Comparison of ENCODE assay signal across 12 cellular contexts in the genomic region with DNA sequence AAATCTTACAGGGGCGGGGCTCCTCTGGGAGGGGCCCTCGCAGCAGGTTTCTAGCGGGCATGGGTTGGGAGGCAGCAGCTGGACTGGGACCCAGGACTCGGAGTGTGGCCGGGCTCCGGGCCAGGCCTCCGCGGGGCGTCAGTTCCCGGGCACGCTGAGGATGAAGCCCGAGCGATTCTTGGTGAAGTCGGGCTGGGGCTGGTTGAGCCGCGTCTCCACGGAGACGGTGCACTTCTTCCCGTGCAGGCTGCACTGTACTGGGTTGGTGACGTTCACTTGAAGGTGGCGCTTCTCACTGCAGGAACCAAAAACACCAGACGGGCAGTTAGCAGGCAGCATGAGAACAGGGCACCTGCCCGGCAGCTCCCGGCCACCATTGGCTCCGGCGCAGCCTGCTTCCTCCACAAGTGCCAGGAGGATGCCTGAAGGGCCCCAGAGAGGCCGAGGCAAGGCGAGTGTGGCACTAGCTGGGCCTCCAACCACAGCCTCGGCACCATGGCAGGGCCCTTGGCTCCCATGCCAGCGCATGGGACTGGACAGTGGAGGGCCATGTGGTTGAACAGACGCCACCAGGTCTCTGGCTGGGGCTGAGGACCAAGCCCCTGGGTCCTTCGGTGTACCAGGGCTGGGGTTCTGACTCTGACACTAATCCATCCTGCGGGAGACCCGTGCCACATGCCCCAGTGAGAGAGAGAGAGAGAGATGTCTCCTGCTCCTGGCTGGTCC. TPM values are rescaled to one million over a fixed set of nuclear protein-coding genes. Genes with fewer than 3 reads are reported as not detected.
DNase-seq lines count a peak whose midpoint lies in the region; ATAC-seq and TF ChIP-seq lines count a peak whose summit lies in the region.
"Had no signal": no experiment of that assay in that cellular context is flagged by ENCODE, and none has a peak within 500 bp of the region (broad histone marks: within the 10 kb centered on the region; RNA-seq: fewer than 3 reads in every experiment).

No MANE protein-coding gene starts in this region.

- no peak overlapping the region for H3K56ac ChIP-seq in IMR-90 (ENCODE audit: extremely low read depth, insufficient read depth, low read length)

- H3K4me3 Mint-ChIP-seq in mesothelial cell of epicardium, result no peak overlapping the region
- H3K4me3 Mint-ChIP-seq: memory B cell had no signal

- POLR2A ChIA-PET in IMR-90 (lab: Charles Lee; ENCODE audit: unreplicated experiment), result interaction anchor here (0.6 kb wide), 1 partner anchor 71 kb away, joined by 4 read pairs; no protein-coding TSS in a partner anchor

- peaks cover 2% of the 10 kb centered on the region; the same call in 1 of the 2 replicates for H3K36me3 ChIP-seq in IMR-90 (ENCODE audit: control insufficient read depth, insufficient read depth, low read length)
- H3K36me3 ChIP-seq in effector memory CD4-positive, alpha-beta T cell (ENCODE audit: control insufficient read depth, insufficient read depth, low read length), result no peaks in the 10 kb centered on the region

- no peak overlapping the region; the same call in 2 of the 3 replicates for H2BK15ac ChIP-seq in IMR-90 (ENCODE audit: low read depth, low read length)

- H3K79me1 ChIP-seq in IMR-90 (ENCODE audit: low read depth in 1 of 2, low read length in 2 of 2), result no peaks in the 10 kb centered on the region; a peak in 1 of 4 replicates

- H3K4ac ChIP-seq in IMR-90 (ENCODE audit: low read depth, low read length), result no peak overlapping the region

- dilution Hi-C loops in IMR-90 (cut with HindIII; ENCODE audit: low sequenced_read_pairs, unreplicated experiment), result no loop called here

- intact Hi-C loops in IMR-90 (cut with micrococcal nuclease), result no loop called here

- peaks cover 6% of the 10 kb centered on the region for H3K4me1 ChIP-seq in IMR-90 (ENCODE audit: control insufficient read depth, insufficient read depth, low read length)
- H3K4me1 ChIP-seq in effector memory CD4-positive, alpha-beta T cell (ENCODE audit: control insufficient read depth, insufficient read depth, low read length, poor library complexity, severe bottlenecking), result peaks cover 26% of the 10 kb centered on the region

- DNase-seq in Ammon's horn (ENCODE audit: low spot score) (peak; percentile 76), IMR-90 (no peak), NCI-H748 (lab: John Stamatoyannopoulos, UW; ENCODE audit: unreplicated experiment) (peak; percentile 75), activated gamma-delta T cell (lab: John Stamatoyannopoulos, UW) (no peak), NCI-H2029 treated with DMSO at 0.1 percent for 48 hours (lab: John Stamatoyannopoulos, UW) (no peak), mesothelial cell of epicardium (ENCODE audit: low spot score in 2 of 2, unreplicated experiment in 2 of 2) (no peak)
- no peak for DNase-seq in effector memory CD4-positive, alpha-beta T cell
- DNase-seq: activated CD4-positive, alpha-beta T cell treated with anti-CD3 and anti-CD28 coated beads, Interleukin-2, amount 50 U/mL, for 1 hour had no signal

- no peak for TF ChIP-seq POLR2A in IMR-90 (IDR thresholded peaks at IDR 0.05; ENCODE audit: low read depth, low read length)

- in situ Hi-C loops in IMR-90 (cut with MboI; ENCODE audit: low sequenced_read_pairs), result loop anchor here (25.0 kb wide), 1 partner anchor 268 kb away; no protein-coding TSS in a partner anchor

- no peak overlapping the region for H3K27ac Mint-ChIP-seq in mesothelial cell of epicardium
- H3K27ac Mint-ChIP-seq: memory B cell had no signal

- CTCF ChIA-PET in IMR-90 (lab: Yijun Ruan, JAX), result interaction anchor here (0.5 to 0.7 kb wide), 3 partner anchors 30 to 131 kb away, joined by 3 to 4 read pairs (median 3); no protein-coding TSS in a partner anchor

- no peak overlapping the region for H3K14ac ChIP-seq in IMR-90 (replicated peaks; ENCODE audit: low read depth, low read length)

- peaks cover 4% of the 10 kb centered on the region; the same call in 1 of the 2 replicates for H4K20me1 ChIP-seq in IMR-90 (ENCODE audit: insufficient read depth, low read length)

- H4K91ac ChIP-seq in IMR-90 (ENCODE audit: insufficient read depth, low read depth, low read length), result no peak overlapping the region

- no peak for ATAC-seq in IMR-90 (ENCODE audit: low read depth)
- no peak for ATAC-seq in GM19463 (IDR thresholded peaks at IDR 0.05; ENCODE audit: unreplicated experiment)

- H2BK5ac ChIP-seq in IMR-90 (ENCODE audit: low read depth, low read length, poor library complexity, severe bottlenecking), result no peak overlapping the region

- no peak overlapping the region for H3K4me2 ChIP-seq in IMR-90 (ENCODE audit: low read depth, low read length)

- no peak overlapping the region for H3K23ac ChIP-seq in IMR-90 (ENCODE audit: low read depth, low read length)

- H4K5ac ChIP-seq in IMR-90 (ENCODE audit: low read depth, low read length), result no peak overlapping the region

- no peak overlapping the region for H2BK20ac ChIP-seq in IMR-90 (ENCODE audit: low read depth, low read length)

- BruUV-seq in IMR-90 (replicated peaks; lab: Mats Ljungman, UMichigan), result no TSS peak

- H3K27me3 Mint-ChIP-seq in mesothelial cell of epicardium (ENCODE audit: low read depth), result no peaks in the 10 kb centered on the region
- H3K27me3 Mint-ChIP-seq: CD4-positive, alpha-beta memory T cell; memory B cell had no signal

- no peaks in the 10 kb centered on the region for H3K9me3 Mint-ChIP-seq in mesothelial cell of epicardium
- H3K9me3 Mint-ChIP-seq: CD4-positive, alpha-beta memory T cell; memory B cell had no signal

- H3K9me1 ChIP-seq in IMR-90 (ENCODE audit: insufficient read depth, low read length), result peaks cover 10% of the 10 kb centered on the region

- 87% methylated on average over 18 of the region's 34 CpGs; no CpG with 5 or more reads in 1 of the 2 experiments for whole genome bisulfite sequencing in IMR-90 (ENCODE audit: extremely low coverage in 2 of 2, insufficient read length in 1 of 2), 2 experiments

- TF ChIP-seq CTCF in IMR-90 (conservative IDR thresholded peaks at IDR 0.05; ENCODE audit: low read depth, low read length), result no peak
- TF ChIP-seq CTCF in mesothelial cell of epicardium (IDR thresholded peaks at IDR 0.05; ENCODE audit: unreplicated experiment), result no peak

- no peak overlapping the region for H3K18ac ChIP-seq in IMR-90 (ENCODE audit: low read depth, low read length)

- no peaks in the 10 kb centered on the region for H3K27me3 ChIP-seq in IMR-90 (ENCODE audit: control insufficient read depth, insufficient read depth, low read length)
- H3K27me3 ChIP-seq in effector memory CD4-positive, alpha-beta T cell (replicated peaks; ENCODE audit: control insufficient read depth, insufficient read depth, low read length, poor library complexity, severe bottlenecking), result no peaks in the 10 kb centered on the region

- H3K9ac ChIP-seq in IMR-90 (ENCODE audit: low read depth, low read length), result no peak overlapping the region
- H3K9ac ChIP-seq: GM23248 had no signal

- H3K4me3 ChIP-seq in IMR-90 (ENCODE audit: insufficient read depth, low read depth, low read length), result no peak overlapping the region
- no peak overlapping the region for H3K4me3 ChIP-seq in effector memory CD4-positive, alpha-beta T cell (ENCODE audit: insufficient read depth, low read depth, low read length, poor library complexity, severe bottlenecking)
- H3K4me3 ChIP-seq: GM23248 had no signal

- TF ChIP-seq RAD21 in IMR-90 (IDR thresholded peaks at IDR 0.05; ENCODE audit: low read length), result no peak

- no peak overlapping the region for H3K27ac ChIP-seq in IMR-90 (ENCODE audit: insufficient read depth, low read length)
- H3K27ac ChIP-seq in effector memory CD4-positive, alpha-beta T cell (ENCODE audit: insufficient read depth, low read length, poor library complexity, severe bottlenecking), result peak overlapping the region; percentile 25
- H3K27ac ChIP-seq: GM23248 had no signal

- H2BK120ac ChIP-seq in IMR-90 (ENCODE audit: low read depth, low read length), result no peak overlapping the region

- H3K4me1 Mint-ChIP-seq in mesothelial cell of epicardium, result peaks cover 2% of the 10 kb centered on the region

- peak overlapping the region; percentile 46 for H2AFZ ChIP-seq in IMR-90 (replicated peaks; ENCODE audit: low read length, poor library complexity)
- H2AFZ ChIP-seq: GM23248 had no signal

- H3K36me3 Mint-ChIP-seq in mesothelial cell of epicardium, result peaks cover under 1% of the 10 kb centered on the region
- H3K36me3 Mint-ChIP-seq: memory B cell had no signal

- H2AK5ac ChIP-seq in IMR-90 (ENCODE audit: low read depth, low read length), result no peak overlapping the region

- H3K9me3 ChIP-seq in IMR-90 (ENCODE audit: control insufficient read depth, insufficient read depth, low read length), result no peaks in the 10 kb centered on the region
- H3K9me3 ChIP-seq in effector memory CD4-positive, alpha-beta T cell (ENCODE audit: control insufficient read depth, low read length), result no peaks in the 10 kb centered on the region

- H4K8ac ChIP-seq in IMR-90 (ENCODE audit: low read depth in 2 of 2, low read length in 2 of 2), result no peak overlapping the region

- H2AK9ac ChIP-seq in IMR-90 (replicated peaks; ENCODE audit: low read depth, low read length, poor library complexity), result no peak overlapping the region

TF ChIP-seq in IMR-90, 13 proteins besides CTCF, POLR2A, EP300 and RAD21:
- no peak for TF ChIP-seq MAFK (IDR thresholded peaks at IDR 0.05; ENCODE audit: low read depth, low read length)
- TF ChIP-seq BHLHE40 (IDR thresholded peaks at IDR 0.05; ENCODE audit: low read depth, low read length), result no peak
- TF ChIP-seq FOS (IDR thresholded peaks at IDR 0.05; ENCODE audit: low read depth, low read length), result no peak
- TF ChIP-seq CEBPB (IDR thresholded peaks at IDR 0.05; ENCODE audit: low read depth, low read length), result no peak

RNA-seq across cellular contexts. Expression of gene CDK5R1, which starts 8.0 kb away (rescaled TPM):
- 0.36 and 0.56 TPM in 2 replicates for total RNA-seq in IMR-90 (2012; rRNA removed)
- polyA plus RNA-seq in IMR-90 (2012; rRNA removed), result 0.67 and 0.74 TPM in 2 replicates
- polyA plus RNA-seq in IMR-90 (2012; cell fraction: cytosol; rRNA removed), result 0.35 and 0.46 TPM in 2 replicates
- polyA plus RNA-seq in IMR-90 (2012; cell fraction: nucleus; rRNA removed; ENCODE audit: low replicate concordance), result 1.4 and 1.8 TPM in 2 replicates
- total RNA-seq in mesothelial cell of epicardium, result 4.5 to 4.8 TPM (median 4.6 TPM) in 3 replicates

RNA-seq across cellular contexts. Expression of gene PSMD11, which starts 50.5 kb away (rescaled TPM):
- 68.0 and 85.9 TPM in 2 replicates for total RNA-seq in IMR-90 (2012; rRNA removed)
- 63.4 and 64.7 TPM in 2 replicates for polyA plus RNA-seq in IMR-90 (2012; rRNA removed)
- 27.3 and 44.4 TPM in 2 replicates for polyA plus RNA-seq in IMR-90 (2012; cell fraction: cytosol; rRNA removed)
- polyA plus RNA-seq in IMR-90 (2012; cell fraction: nucleus; rRNA removed; ENCODE audit: low replicate concordance), result 22.8 and 69.6 TPM in 2 replicates
- total RNA-seq in mesothelial cell of epicardium, result 90.5 to 95.0 TPM (median 94.9 TPM) in 3 replicates

Comparison
In these comparisons a context has a peak if more than half of its experiments do, and no peak if none do; other contexts are left out.
1. DNase-seq: peak in Ammon's horn (single experiment) and NCI-H748 (single experiment); none in IMR-90 (single experiment), effector memory CD4-positive, alpha-beta T cell (0 of 3), activated gamma-delta T cell (single experiment), NCI-H2029 treated with DMSO at 0.1 percent for 48 hours (single experiment) and mesothelial cell of epicardium (0 of 2).